Comparison of ENCODE assay signal across 1 cellular context in genomic region chr1:16553244-16553643, GRCh38. TPM values are rescaled to one million over a fixed set of nuclear protein-coding genes. Genes with fewer than 3 reads are reported as not detected.
"Had no signal": no experiment of that assay in that cellular context is flagged by ENCODE, and none has a peak within 500 bp of the region (broad histone marks: within the 10 kb centered on the region; RNA-seq: fewer than 3 reads in every experiment).

No MANE protein-coding gene starts in this region.

RNA-seq across cellular contexts. Expression of gene RNU1-1, which starts 39.2 kb away (rescaled TPM):
- polyA plus RNA-seq: SK-N-SH had no signal
